ENCODE assay signal across 1 cellular context in the genomic region with DNA sequence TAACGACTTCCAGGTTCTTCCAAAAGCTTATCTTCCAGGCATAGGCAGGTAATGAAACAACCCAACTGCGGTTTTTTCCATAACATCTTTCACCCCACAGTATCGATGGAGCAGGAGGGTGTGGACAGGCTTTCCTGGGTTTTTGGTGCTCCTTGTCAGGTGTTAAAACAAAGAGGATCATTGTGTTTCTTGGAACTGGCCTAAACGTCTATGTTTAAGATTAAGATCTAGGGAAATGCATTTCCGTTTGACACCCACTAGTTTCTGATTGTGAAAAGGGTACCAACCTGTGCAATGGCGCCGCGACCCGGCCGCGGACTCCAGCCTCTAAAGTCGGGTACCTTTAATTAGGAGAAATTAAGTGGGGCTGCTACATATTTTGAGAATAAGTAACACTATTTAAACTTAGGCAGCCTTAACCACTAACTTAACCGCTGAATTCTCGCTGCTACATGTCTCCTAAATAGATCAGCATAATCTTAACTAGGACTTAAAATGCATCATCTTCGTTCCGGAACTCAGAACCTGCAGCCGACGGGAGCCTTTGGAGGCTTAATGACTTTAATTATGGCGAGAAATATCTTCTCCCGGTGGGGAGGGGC.
TF ChIP-seq lines count a peak whose summit lies in the region.

No MANE protein-coding gene starts in this region.

TF ChIP-seq in HepG2, 621 proteins besides CTCF, POLR2A, EP300 and RAD21 (continued from another document):
- TF ChIP-seq, protein P1, sequence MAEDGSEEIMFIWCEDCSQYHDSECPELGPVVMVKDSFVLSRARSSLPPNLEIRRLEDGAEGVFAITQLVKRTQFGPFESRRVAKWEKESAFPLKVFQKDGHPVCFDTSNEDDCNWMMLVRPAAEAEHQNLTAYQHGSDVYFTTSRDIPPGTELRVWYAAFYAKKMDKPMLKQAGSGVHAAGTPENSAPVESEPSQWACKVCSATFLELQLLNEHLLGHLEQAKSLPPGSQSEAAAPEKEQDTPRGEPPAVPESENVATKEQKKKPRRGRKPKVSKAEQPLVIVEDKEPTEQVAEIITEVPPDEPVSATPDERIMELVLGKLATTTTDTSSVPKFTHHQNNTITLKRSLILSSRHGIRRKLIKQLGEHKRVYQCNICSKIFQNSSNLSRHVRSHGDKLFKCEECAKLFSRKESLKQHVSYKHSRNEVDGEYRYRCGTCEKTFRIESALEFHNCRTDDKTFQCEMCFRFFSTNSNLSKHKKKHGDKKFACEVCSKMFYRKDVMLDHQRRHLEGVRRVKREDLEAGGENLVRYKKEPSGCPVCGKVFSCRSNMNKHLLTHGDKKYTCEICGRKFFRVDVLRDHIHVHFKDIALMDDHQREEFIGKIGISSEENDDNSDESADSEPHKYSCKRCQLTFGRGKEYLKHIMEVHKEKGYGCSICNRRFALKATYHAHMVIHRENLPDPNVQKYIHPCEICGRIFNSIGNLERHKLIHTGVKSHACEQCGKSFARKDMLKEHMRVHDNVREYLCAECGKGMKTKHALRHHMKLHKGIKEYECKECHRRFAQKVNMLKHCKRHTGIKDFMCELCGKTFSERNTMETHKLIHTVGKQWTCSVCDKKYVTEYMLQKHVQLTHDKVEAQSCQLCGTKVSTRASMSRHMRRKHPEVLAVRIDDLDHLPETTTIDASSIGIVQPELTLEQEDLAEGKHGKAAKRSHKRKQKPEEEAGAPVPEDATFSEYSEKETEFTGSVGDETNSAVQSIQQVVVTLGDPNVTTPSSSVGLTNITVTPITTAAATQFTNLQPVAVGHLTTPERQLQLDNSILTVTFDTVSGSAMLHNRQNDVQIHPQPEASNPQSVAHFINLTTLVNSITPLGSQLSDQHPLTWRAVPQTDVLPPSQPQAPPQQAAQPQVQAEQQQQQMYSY (CRISPR knock-in tag; IDR thresholded peaks at IDR 0.05), result peak; percentile 84
- TF ChIP-seq ZFP36L1 (CRISPR knock-in tag; IDR thresholded peaks at IDR 0.05) (peak; percentile 20; the same call in 1 of the 2 replicates), ZNF232 (CRISPR knock-in tag; IDR thresholded peaks at IDR 0.05; ENCODE audit: borderline replicate concordance) (0 out of 2 replicates have a peak, but pooled peaks have one; percentile 50), CEBPG (CRISPR knock-in tag; IDR thresholded peaks at IDR 0.05) (0 out of 2 replicates have a peak, but pooled peaks have one; percentile 14), STAG1 (CRISPR knock-in tag; IDR thresholded peaks at IDR 0.05) (peak; percentile 54), CHD4 (IDR thresholded peaks at IDR 0.05; ENCODE audit: borderline replicate concordance, low read length) (peak; percentile 57; the same call in 1 of the 2 replicates), ZNF431 (CRISPR knock-in tag; IDR thresholded peaks at IDR 0.05; ENCODE audit: borderline replicate concordance, low read depth) (no peak), YEATS4 (CRISPR knock-in tag; IDR thresholded peaks at IDR 0.05; ENCODE audit: borderline replicate concordance) (0 out of 2 replicates have a peak, but pooled peaks have one; percentile 4)
